Comparison of ENCODE assay signal across 19 cellular contexts in genomic region chr14:95267306-95267705, GRCh38. TPM values are rescaled to one million over a fixed set of nuclear protein-coding genes. Genes with fewer than 3 reads are reported as not detected.
A peak's percentile ranks its signal among the peaks of the same experiment; 100 is the strongest.
DNase-seq lines count a peak whose midpoint lies in the region; ATAC-seq, FAIRE-seq and TF ChIP-seq lines count a peak whose summit lies in the region.
"Had no signal": no experiment of that assay in that cellular context is flagged by ENCODE, and none has a peak within 500 bp of the region (broad histone marks: within the 10 kb centered on the region; RNA-seq: fewer than 3 reads in every experiment).

No MANE protein-coding gene starts in this region.

- intact Hi-C loops in Caco-2 (cut with micrococcal nuclease; ENCODE audit: unreplicated experiment): no loop called here

- no peak overlapping the region for H3K4me3 ChIP-seq in Caco-2 (ENCODE audit: low read depth, low read length)
- H3K4me3 ChIP-seq: GM23338, lung, smooth muscle cell had no signal

- DNase-seq in Caco-2 (no peak), GM19239 (ENCODE audit: insufficient read length, low spot score) (no peak), mesothelial cell of epicardium (ENCODE audit: low spot score in 2 of 2, unreplicated experiment in 2 of 2) (no peak), NCI-H1105 treated with DMSO at 0.1 percent for 48 hours (lab: John Stamatoyannopoulos, UW) (no peak), NCI-H2029 (lab: John Stamatoyannopoulos, UW) (no peak), frontal cortex (ENCODE audit: low spot score in 2 of 2) (no peak)
- DNase-seq: activated gamma-delta T cell treated with Interleukin-2 at 50 U/mL for 16 hours, EL, immature natural killer cell, natural killer cell, NCI-H1694 treated with DMSO at 0.1 percent for 48 hours, NCI-H446 had no signal

- FAIRE-seq in GM19239 (lab: Jason Lieb, UNC) (peak; percentile 57), frontal cortex (lab: Jason Lieb, UNC) (no peak)

- peak; percentile 33 for ATAC-seq in activated T-helper 17 cell treated with anti-CD3 and anti-CD28 coated beads, Interleukin-2, amount 50 U/mL, for 72 hours (replicated peaks)
- ATAC-seq: GM23338 had no signal

- peaks cover 9% of the 10 kb centered on the region for H3K9me3 Mint-ChIP-seq in Caco-2 (ENCODE audit: unreplicated experiment)
- H3K9me3 Mint-ChIP-seq in activated T-helper 17 cell treated with anti-CD3 and anti-CD28 coated beads, Interleukin-2, amount 50 U/mL, for 72 hours: no peaks in the 10 kb centered on the region
- peaks cover 28% of the 10 kb centered on the region for H3K9me3 Mint-ChIP-seq in mesothelial cell of epicardium
- H3K9me3 Mint-ChIP-seq: GM23338, immature natural killer cell, natural killer cell had no signal

- H3K36me3 Mint-ChIP-seq in Caco-2 (ENCODE audit: insufficient read depth, unreplicated experiment) (peaks cover 11% of the 10 kb centered on the region), mesothelial cell of epicardium (peaks cover 27% of the 10 kb centered on the region)
- no peaks in the 10 kb centered on the region for H3K36me3 Mint-ChIP-seq in activated T-helper 17 cell treated with anti-CD3 and anti-CD28 coated beads, Interleukin-2, amount 50 U/mL, for 72 hours (ENCODE audit: low read depth)
- H3K36me3 Mint-ChIP-seq: CD4-positive, CD25-positive, alpha-beta regulatory T cell; immature natural killer cell; natural killer cell had no signal

- no peaks in the 10 kb centered on the region for H3K36me3 ChIP-seq in Caco-2 (ENCODE audit: control insufficient read depth, insufficient read depth, low read length)

- BruUV-seq in Caco-2 (replicated peaks; lab: Mats Ljungman, UMichigan): no TSS peak

- H3K9me3 ChIP-seq in Caco-2: peaks cover 11% of the 10 kb centered on the region; the same call in 1 of the 2 replicates

- H3K27me3 Mint-ChIP-seq in Caco-2 (ENCODE audit: insufficient read depth, unreplicated experiment) (no peaks in the 10 kb centered on the region), mesothelial cell of epicardium (ENCODE audit: low read depth) (no peaks in the 10 kb centered on the region)
- H3K27me3 Mint-ChIP-seq in activated T-helper 17 cell treated with anti-CD3 and anti-CD28 coated beads, Interleukin-2, amount 50 U/mL, for 72 hours: no peaks in the 10 kb centered on the region
- H3K27me3 Mint-ChIP-seq: progenitor cell of endocrine pancreas, type B pancreatic cell had no signal

- POLR2A ChIA-PET in Caco-2 (lab: Charles Lee): no interaction called here

- H3K4me1 ChIP-seq in Caco-2: peaks cover 16% of the 10 kb centered on the region

- CTCF ChIA-PET in Caco-2 (lab: Charles Lee): no interaction called here

- no peak overlapping the region for H3K4me3 Mint-ChIP-seq in Caco-2 (ENCODE audit: unreplicated experiment)
- H3K4me3 Mint-ChIP-seq in activated T-helper 17 cell treated with anti-CD3 and anti-CD28 coated beads, Interleukin-2, amount 50 U/mL, for 72 hours: peak overlapping the region; percentile 32
- H3K4me3 Mint-ChIP-seq in mesothelial cell of epicardium: no peak overlapping the region
- H3K4me3 Mint-ChIP-seq: CD4-positive, CD25-positive, alpha-beta regulatory T cell; GM23338; immature natural killer cell; natural killer cell; type B pancreatic cell had no signal

- H3K27ac Mint-ChIP-seq in Caco-2 (ENCODE audit: unreplicated experiment) (peak overlapping the region; percentile 74), mesothelial cell of epicardium (peak overlapping the region; percentile 71)
- peak overlapping the region; percentile 78 for H3K27ac Mint-ChIP-seq in activated T-helper 17 cell treated with anti-CD3 and anti-CD28 coated beads, Interleukin-2, amount 50 U/mL, for 72 hours
- H3K27ac Mint-ChIP-seq: GM23338, immature natural killer cell, natural killer cell, type B pancreatic cell had no signal

- no peaks in the 10 kb centered on the region for H3K27me3 ChIP-seq in Caco-2 (replicated peaks; ENCODE audit: control insufficient read depth, insufficient read depth, low read length)

- TF ChIP-seq CTCF in Caco-2 (IDR thresholded peaks at IDR 0.05; ENCODE audit: insufficient read depth in 1 of 2, low read depth in 1 of 2, low read length in 1 of 2, severe bottlenecking in 1 of 2, unreplicated experiment in 1 of 2) (no peak), mesothelial cell of epicardium (IDR thresholded peaks at IDR 0.05; ENCODE audit: unreplicated experiment) (no peak)

- H3K4me1 Mint-ChIP-seq in Caco-2 (ENCODE audit: low read depth, unreplicated experiment) (peaks cover 16% of the 10 kb centered on the region), mesothelial cell of epicardium (peaks cover 20% of the 10 kb centered on the region)
- peaks cover 26% of the 10 kb centered on the region for H3K4me1 Mint-ChIP-seq in activated T-helper 17 cell treated with anti-CD3 and anti-CD28 coated beads, Interleukin-2, amount 50 U/mL, for 72 hours

RNA-seq across cellular contexts. Expression of gene CLMN, which starts 52.4 kb away (rescaled TPM):
- 5.2 and 6.7 TPM in 2 replicates for total RNA-seq in Caco-2 (2022)
- total RNA-seq in activated T-helper 17 cell treated with anti-CD3 and anti-CD28 coated beads, Interleukin-2, amount 50 U/mL, for 72 hours: 1 to 10 TPM in 1 of 2 donors, under 1 TPM in 1; 0.95 to 5.3 TPM
- total RNA-seq in mesothelial cell of epicardium: 114 to 120 TPM (median 117 TPM) in 3 replicates
- total RNA-seq in frontal cortex: 0.82 TPM

Comparison
In these comparisons a context has a peak if more than half of its experiments do, and no peak if none do; other contexts are left out.
1. RNA of gene CLMN, which starts 52.4 kb away (total RNA-seq): 114 to 120 TPM in mesothelial cell of epicardium; 5.2 to 6.7 TPM in Caco-2, 0.95 to 5.3 TPM in activated T-helper 17 cell treated with anti-CD3 and anti-CD28 coated beads, Interleukin-2, amount 50 U/mL, for 72 hours and 0.82 TPM in frontal cortex (single experiment); every median in the first group is over 10 times any median in the second.
2. Peak in every context shown above with its lines, with median percentiles within 50 percentile points of each other: H3K27ac Mint-ChIP-seq.